ENCODE assay signal across 8 cellular contexts in the genomic region with DNA sequence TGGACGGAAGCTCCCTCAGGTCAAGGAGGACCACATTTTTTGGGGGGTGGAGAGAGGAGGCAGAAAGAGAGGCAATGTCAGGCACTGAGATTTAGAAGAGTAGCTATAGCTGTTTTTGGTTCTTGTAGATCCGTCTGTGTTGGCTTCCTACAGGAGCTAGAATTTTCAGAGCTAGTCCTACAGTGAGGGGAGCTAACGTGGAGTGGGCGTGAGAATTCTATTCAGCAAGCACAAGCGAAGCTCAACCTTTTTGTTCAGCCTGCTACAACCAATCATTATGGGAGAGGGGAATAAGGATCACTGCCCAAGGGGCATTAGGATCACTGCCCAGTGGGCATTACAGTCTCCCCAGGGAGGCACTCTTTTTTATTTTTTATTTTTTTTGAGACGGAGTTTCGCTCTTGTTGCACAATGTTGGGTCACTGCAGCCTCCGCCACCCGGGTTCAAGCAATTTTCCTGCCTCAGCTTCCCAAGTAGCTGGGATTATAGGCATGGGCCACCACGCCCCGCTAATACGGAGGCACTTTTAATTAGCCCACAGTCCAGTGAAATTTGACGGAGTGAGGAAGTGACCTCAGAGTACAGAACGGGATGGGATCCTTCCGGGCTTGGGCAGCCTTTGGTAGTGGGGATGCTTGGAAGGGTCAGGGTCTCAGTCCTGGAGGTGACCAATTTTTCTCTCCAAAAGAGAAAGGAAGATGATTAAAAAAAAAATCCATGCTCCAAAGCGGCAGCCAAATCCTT. TPM values are rescaled to one million over a fixed set of nuclear protein-coding genes. Genes with fewer than 3 reads are reported as not detected.
DNase-seq lines count a peak whose midpoint lies in the region; ATAC-seq and TF ChIP-seq lines count a peak whose summit lies in the region.

No MANE protein-coding gene starts in this region.

- intact Hi-C loops in transverse colon (cut with DNase I; ENCODE audit: low total_unique reads) = no loop called here

- no peak for TF ChIP-seq POLR2A in NB4 (IDR thresholded peaks at IDR 0.05; ENCODE audit: extremely low read depth, insufficient read length)
- TF ChIP-seq POLR2A in transverse colon (IDR thresholded peaks at IDR 0.05) = no peak

- 24% methylated on average over 16 of the region's 16 CpGs for WGBS in lung, 2 donors
- WGBS in transverse colon (ENCODE audit: low coverage in 1 of 2), 2 donors = 20 to 21% methylated on average over 2 to 16 of the region's 16 CpGs

- H3K9me2 ChIP-seq in DOHH2 (replicated peaks; ENCODE audit: control insufficient read depth, low read length) = no peaks in the 10 kb centered on the region

- TF ChIP-seq EP300 in transverse colon (IDR thresholded peaks at IDR 0.05; ENCODE audit: low read depth) = no peak

- peak overlapping the region; percentile 76 for H3K4me3 ChIP-seq in DOHH2 (ENCODE audit: low read length)
- peak overlapping the region; percentile 98 for H3K4me3 ChIP-seq in NB4 (ENCODE audit: low read depth, low read length)
- peak overlapping the region; percentile 85 for H3K4me3 ChIP-seq in lung
- H3K4me3 ChIP-seq in transverse colon = peak overlapping the region; percentile 72 to 100 (median 96)

- in situ Hi-C loops in transverse colon (cut with MboI; ENCODE audit: low pct_ligation_motif_present in 1 of 4, low pct_unique_long_range_greater_than_20kb in 1 of 4, low sequenced_read_pairs in 3 of 4) = loop anchor here in 3 of 4 donors (10.0 to 25.0 kb wide), 2 partner anchors 127 to 199 kb away; partner anchors contain the start of gene RNF24 (in 1 of the 3)

- H3K36me3 ChIP-seq in DOHH2 (ENCODE audit: control insufficient read depth, low read length) (peaks cover 46% of the 10 kb centered on the region), lung (ENCODE audit: control insufficient read depth in 2 of 2, insufficient read depth in 2 of 2, low read length in 2 of 2) (no peaks in the 10 kb centered on the region), transverse colon (no peaks in the 10 kb centered on the region)

- H3K27me3 ChIP-seq in DOHH2 (ENCODE audit: control insufficient read depth, low read length) (no peaks in the 10 kb centered on the region), lung (ENCODE audit: control insufficient read depth, insufficient read depth) (no peaks in the 10 kb centered on the region), transverse colon (no peaks in the 10 kb centered on the region)

- DNase-seq in NB4 (ENCODE audit: low read depth) = peak; percentile 54
- peak in 18 of 61 donors; percentile 17 to 65 (median 32) for DNase-seq in caudate nucleus (lab: John Stamatoyannopoulos, UW)
- no peak for DNase-seq in lung (ENCODE audit: low spot score)
- peak; percentile 25 for DNase-seq in transverse colon
- DNase-seq in GF-D8 (lab: John Stamatoyannopoulos, UW) = no peak
- no peak for DNase-seq in stimulated activated CD4-positive, alpha-beta T cell treated with anti-CD3 and anti-CD28 coated beads, Interleukin-4, amount 100 ng/mL, for 4 hours
- no peak for DNase-seq in NCI-H1436 treated with DMSO at 0.1 percent for 48 hours (lab: John Stamatoyannopoulos, UW)

- no peak for TF ChIP-seq CTCF in DOHH2 (IDR thresholded peaks at IDR 0.05; ENCODE audit: low read depth, low read length, poor library complexity, severe bottlenecking)
- no peak for TF ChIP-seq CTCF in NB4 (IDR thresholded peaks at IDR 0.05; ENCODE audit: low read depth, low read length)
- TF ChIP-seq CTCF in lung (IDR thresholded peaks at IDR 0.05; ENCODE audit: control extremely low read depth, extremely low read depth) = no peak
- no peak for TF ChIP-seq CTCF in transverse colon (IDR thresholded peaks at IDR 0.05)

- no peaks in the 10 kb centered on the region for H3K9me3 ChIP-seq in DOHH2 (ENCODE audit: control insufficient read depth, insufficient read depth, low read length)
- H3K9me3 ChIP-seq in lung (ENCODE audit: control insufficient read depth in 2 of 2, insufficient read depth in 1 of 2, low read length in 1 of 2) = no peaks in the 10 kb centered on the region
- H3K9me3 ChIP-seq in transverse colon = no peaks in the 10 kb centered on the region

- H3K79me2 ChIP-seq in DOHH2 (ENCODE audit: control insufficient read depth, low read length) = peaks cover 65% of the 10 kb centered on the region

- H3F3A ChIP-seq in DOHH2 (ENCODE audit: control insufficient read depth, insufficient read depth) = no peaks in the 10 kb centered on the region

- no peak for ATAC-seq in lung (ENCODE audit: insufficient read depth, low FRiP score)

- H3K4me1 ChIP-seq in DOHH2 (ENCODE audit: control insufficient read depth, low read length) (peaks cover 28% of the 10 kb centered on the region), lung (ENCODE audit: control insufficient read depth in 2 of 2, insufficient read depth in 2 of 2, low read length in 2 of 2) (peaks cover 7 to 15% of the 10 kb centered on the region in 2 donors), transverse colon (peaks cover 19 to 39% (median 31%) of the 10 kb centered on the region in 4 donors)

- H4K20me1 ChIP-seq in DOHH2 (ENCODE audit: control insufficient read depth, insufficient read depth, low read depth, low read length) = peaks cover 13% of the 10 kb centered on the region

- H3K27ac ChIP-seq in DOHH2 (ENCODE audit: low read depth, low read length) (peak overlapping the region; percentile 64), caudate nucleus (ENCODE audit: low read depth, low read length) (peak overlapping the region; percentile 98), lung (ENCODE audit: low read depth in 1 of 2, low read length in 1 of 2) (peak overlapping the region; percentile 89 to 90), transverse colon (peak overlapping the region; percentile 93 to 100 (median 98))

- peak overlapping the region; percentile 63 for H3K4me2 ChIP-seq in DOHH2 (ENCODE audit: low read length)

RNA-seq across cellular contexts. Expression of gene PANK2, which starts 1.1 kb away (rescaled TPM):
- total RNA-seq in lung = 10 to 100 TPM; 39.6 to 46.2 TPM
- 10 to 100 TPM; 24.6 to 29.2 TPM for polyA plus RNA-seq in lung
- 10 to 100 TPM; 22.9 to 48.7 (median 38.2) TPM for total RNA-seq in transverse colon

RNA-seq across cellular contexts. Expression of gene MAVS, which starts 41.4 kb away (rescaled TPM):
- total RNA-seq in lung (10 to 100 TPM; 17.8 to 39.6 TPM), transverse colon (100 to 1,000 TPM in 1 of 4 donors, 10 to 100 TPM in 3; 70.3 to 104 (median 81.8) TPM)
- polyA plus RNA-seq in lung = 10 to 100 TPM; 13.2 to 24.0 TPM

Comparison
In these comparisons a context has a peak if more than half of its experiments do, and no peak if none do; other contexts are left out.
1. DNase-seq: peak in NB4 (single experiment) and transverse colon (single experiment); none in lung (single experiment), GF-D8 (single experiment), stimulated activated CD4-positive, alpha-beta T cell treated with anti-CD3 and anti-CD28 coated beads, Interleukin-4, amount 100 ng/mL, for 4 hours (0 of 2) and NCI-H1436 treated with DMSO at 0.1 percent for 48 hours (single experiment).
2. Peak in every context shown above with its lines, with median percentiles within 50 percentile points of each other: H3K27ac ChIP-seq and H3K4me3 ChIP-seq.